Comparison of ENCODE assay signal across 12 cellular contexts in genomic region chr11:42407379-42407778, GRCh38.
DNase-seq lines count a peak whose midpoint lies in the region; ATAC-seq lines count a peak whose summit lies in the region.
"Had no signal": no experiment of that assay in that cellular context is flagged by ENCODE, and none has a peak within 500 bp of the region (broad histone marks: within the 10 kb centered on the region; RNA-seq: fewer than 3 reads in every experiment).

No MANE protein-coding gene starts in this region.

- CTCF ChIA-PET in activated CD8-positive, alpha-beta T cell treated with anti-CD3 and anti-CD28 coated beads, Interleukin-2, amount 10 ng/mL, durations not matched to agents 7 days and 5 days (lab: Charles Lee), result no interaction called here

- H4K20me1 ChIP-seq in Karpas-422 (ENCODE audit: insufficient read depth, low read depth, low read length), result no peaks in the 10 kb centered on the region

- H3K36me3 ChIP-seq in Karpas-422 (ENCODE audit: insufficient read depth, low read length), result no peaks in the 10 kb centered on the region
- H3K36me3 ChIP-seq: left ventricle myocardium inferior, tibial artery had no signal

- H3K36me3 Mint-ChIP-seq in activated CD8-positive, alpha-beta T cell treated with anti-CD3 and anti-CD28 coated beads, Interleukin-2, amount 10 ng/mL, durations not matched to agents 7 days and 5 days (ENCODE audit: low read depth), result no peaks in the 10 kb centered on the region

- DNase-seq in COLO668 (lab: John Stamatoyannopoulos, UW; ENCODE audit: unreplicated experiment) (peak; percentile 76), Karpas-422 (peak; percentile 71), SHP77 (lab: John Stamatoyannopoulos, UW) (peak; percentile 86 to 88), inferior parietal cortex (ENCODE audit: extremely low spot score) (peak; percentile 38), Kasumi-1 (lab: John Stamatoyannopoulos, UW) (no peak), epidermal melanocyte (ENCODE audit: insufficient read length, low spot score) (no peak)
- no peak for DNase-seq in stimulated activated CD4-positive, alpha-beta T cell treated with anti-CD3 and anti-CD28 coated beads, Interleukin-12 subunit alpha, Interleukin-12 subunit beta, amount 100 ng/mL, for 4 hours
- DNase-seq in activated CD8-positive, alpha-beta T cell treated with anti-CD3 and anti-CD28 coated beads, Interleukin-2, amount 10 ng/mL, durations not matched to agents 7 days and 5 days, result no peak
- DNase-seq: left ventricle myocardium inferior, tibial artery had no signal

- H3K9me3 ChIP-seq in Karpas-422 (ENCODE audit: low read length), result no peaks in the 10 kb centered on the region
- H3K9me3 ChIP-seq: left ventricle myocardium inferior, tibial artery had no signal

- no peak overlapping the region for H3K4me3 ChIP-seq in Karpas-422 (ENCODE audit: low read length)
- H3K4me3 ChIP-seq: left ventricle myocardium inferior, SK-N-MC, tibial artery had no signal

- peaks cover 13% of the 10 kb centered on the region for H3K9me3 Mint-ChIP-seq in activated CD8-positive, alpha-beta T cell treated with anti-CD3 and anti-CD28 coated beads, Interleukin-2, amount 10 ng/mL, durations not matched to agents 7 days and 5 days (ENCODE audit: insufficient read depth)

- no peaks in the 10 kb centered on the region for H3K79me2 ChIP-seq in Karpas-422 (ENCODE audit: low read length)

- POLR2A ChIA-PET in activated CD8-positive, alpha-beta T cell treated with anti-CD3 and anti-CD28 coated beads, Interleukin-2, amount 10 ng/mL, durations not matched to agents 7 days and 5 days (lab: Charles Lee), result no interaction called here

- no peak overlapping the region for H3K27ac Mint-ChIP-seq in activated CD8-positive, alpha-beta T cell treated with anti-CD3 and anti-CD28 coated beads, Interleukin-2, amount 10 ng/mL, durations not matched to agents 7 days and 5 days

- H3K4me1 ChIP-seq in Karpas-422 (ENCODE audit: low read length), result peaks cover 4% of the 10 kb centered on the region
- H3K4me1 ChIP-seq: left ventricle myocardium inferior, tibial artery had no signal

- H3K27ac ChIP-seq in Karpas-422 (ENCODE audit: low read length), result no peak overlapping the region
- H3K27ac ChIP-seq: HL-60, left ventricle myocardium inferior, SK-N-MC, tibial artery had no signal

- no peak overlapping the region for H3K9ac ChIP-seq in Karpas-422 (ENCODE audit: low read length)

- no peak for ATAC-seq in activated CD8-positive, alpha-beta T cell treated with anti-CD3 and anti-CD28 coated beads, Interleukin-2, amount 10 ng/mL, durations not matched to agents 7 days and 5 days

- no peaks in the 10 kb centered on the region for H3K4me1 Mint-ChIP-seq in activated CD8-positive, alpha-beta T cell treated with anti-CD3 and anti-CD28 coated beads, Interleukin-2, amount 10 ng/mL, durations not matched to agents 7 days and 5 days (ENCODE audit: low read depth)

- no peak overlapping the region for H3K4me2 ChIP-seq in Karpas-422 (ENCODE audit: low read depth, low read length, poor library complexity, severe bottlenecking)

- no peak overlapping the region for H3K4me3 Mint-ChIP-seq in activated CD8-positive, alpha-beta T cell treated with anti-CD3 and anti-CD28 coated beads, Interleukin-2, amount 10 ng/mL, durations not matched to agents 7 days and 5 days

- no peaks in the 10 kb centered on the region for H3K27me3 ChIP-seq in Karpas-422 (ENCODE audit: low read length)
- H3K27me3 ChIP-seq: tibial artery had no signal

- H3K9me2 ChIP-seq in Karpas-422 (replicated peaks; ENCODE audit: insufficient read depth, low read length), result no peaks in the 10 kb centered on the region

- no peak overlapping the region for H2AFZ ChIP-seq in Karpas-422 (ENCODE audit: low read length)

- H3K27me3 Mint-ChIP-seq in activated CD8-positive, alpha-beta T cell treated with anti-CD3 and anti-CD28 coated beads, Interleukin-2, amount 10 ng/mL, durations not matched to agents 7 days and 5 days (ENCODE audit: low read depth), result no peaks in the 10 kb centered on the region

Comparison
In these comparisons a context has a peak if more than half of its experiments do, and no peak if none do; other contexts are left out.
1. DNase-seq: peak in COLO668 (single experiment), Karpas-422 (single experiment), SHP77 (2 of 2) and inferior parietal cortex (single experiment); none in stimulated activated CD4-positive, alpha-beta T cell treated with anti-CD3 and anti-CD28 coated beads, Interleukin-12 subunit alpha, Interleukin-12 subunit beta, amount 100 ng/mL, for 4 hours (single experiment), Kasumi-1 (0 of 2), epidermal melanocyte (single experiment) and activated CD8-positive, alpha-beta T cell treated with anti-CD3 and anti-CD28 coated beads, Interleukin-2, amount 10 ng/mL, durations not matched to agents 7 days and 5 days (single experiment).